ENCODE assay signal across 8 cellular contexts in genomic region chr1:231315887-231316286, GRCh38. TPM values are rescaled to one million over a fixed set of nuclear protein-coding genes. Genes with fewer than 3 reads are reported as not detected.
DNase-seq lines count a peak whose midpoint lies in the region; ATAC-seq and TF ChIP-seq lines count a peak whose summit lies in the region.

No MANE protein-coding gene starts in this region.

- no peak overlapping the region for H3K4me3 ChIP-seq in GM12865 (ENCODE audit: low read depth, low read length)

- peak; percentile 76 for TF ChIP-seq CTCF in GM12865 (IDR thresholded peaks at IDR 0.05; ENCODE audit: insufficient read depth, low read depth, low read length, missing control alignments)

- intact Hi-C loops in left cardiac atrium (cut with DNase I), result no loop called here

- peak; percentile 61 for DNase-seq in GM12865 (ENCODE audit: low read depth)
- DNase-seq in H4 (ENCODE audit: low spot score), result peak; percentile 45
- peak; percentile 25 for DNase-seq in NCI-H1092 (lab: John Stamatoyannopoulos, UW)
- DNase-seq in activated CD8-positive, alpha-beta memory T cell treated with anti-CD3 and anti-CD28 coated beads, Interleukin-2, amount 50 U/mL, for 48 hours, result peak; percentile 73
- peak; percentile 38 for DNase-seq in left cardiac atrium
- DNase-seq in stimulated activated CD4-positive, alpha-beta T cell treated with anti-CD3 and anti-CD28 coated beads, Interleukin-2, amount 100 ng/mL, for 24 hours, result peak; percentile 41 to 55
- DNase-seq in globus pallidus (ENCODE audit: low spot score), result no peak
- no peak for DNase-seq in NCI-H2081 treated with DMSO at 0.1 percent for 48 hours (lab: John Stamatoyannopoulos, UW)

- peak in 1 of 2 donors; percentile 63 for ATAC-seq in left cardiac atrium

RNA-seq across cellular contexts. Expression of gene EXOC8, which starts 21.8 kb away (rescaled TPM):
- 4.7 and 7.1 TPM in 2 replicates for total RNA-seq in H4 (2014; rRNA removed; shearing (Covaris generic))
- total RNA-seq in left cardiac atrium, result 10 to 100 TPM; 12.0 to 17.0 TPM

RNA-seq across cellular contexts. Expression of gene SPRTN, which starts 22.2 kb away (rescaled TPM):
- total RNA-seq in H4 (2014; rRNA removed; shearing (Covaris generic)), result 14.7 and 15.6 TPM in 2 replicates
- total RNA-seq in left cardiac atrium, result 1 to 10 TPM; 6.8 to 7.7 TPM

Comparison
In these comparisons a context has a peak if more than half of its experiments do, and no peak if none do; other contexts are left out.
1. DNase-seq: peak in GM12865 (single experiment), H4 (single experiment), NCI-H1092 (single experiment), activated CD8-positive, alpha-beta memory T cell treated with anti-CD3 and anti-CD28 coated beads, Interleukin-2, amount 50 U/mL, for 48 hours (single experiment), left cardiac atrium (single experiment) and stimulated activated CD4-positive, alpha-beta T cell treated with anti-CD3 and anti-CD28 coated beads, Interleukin-2, amount 100 ng/mL, for 24 hours (2 of 2); none in globus pallidus (single experiment) and NCI-H2081 treated with DMSO at 0.1 percent for 48 hours (single experiment).